Comparison of ENCODE assay signal across 8 cellular contexts in the genomic region with DNA sequence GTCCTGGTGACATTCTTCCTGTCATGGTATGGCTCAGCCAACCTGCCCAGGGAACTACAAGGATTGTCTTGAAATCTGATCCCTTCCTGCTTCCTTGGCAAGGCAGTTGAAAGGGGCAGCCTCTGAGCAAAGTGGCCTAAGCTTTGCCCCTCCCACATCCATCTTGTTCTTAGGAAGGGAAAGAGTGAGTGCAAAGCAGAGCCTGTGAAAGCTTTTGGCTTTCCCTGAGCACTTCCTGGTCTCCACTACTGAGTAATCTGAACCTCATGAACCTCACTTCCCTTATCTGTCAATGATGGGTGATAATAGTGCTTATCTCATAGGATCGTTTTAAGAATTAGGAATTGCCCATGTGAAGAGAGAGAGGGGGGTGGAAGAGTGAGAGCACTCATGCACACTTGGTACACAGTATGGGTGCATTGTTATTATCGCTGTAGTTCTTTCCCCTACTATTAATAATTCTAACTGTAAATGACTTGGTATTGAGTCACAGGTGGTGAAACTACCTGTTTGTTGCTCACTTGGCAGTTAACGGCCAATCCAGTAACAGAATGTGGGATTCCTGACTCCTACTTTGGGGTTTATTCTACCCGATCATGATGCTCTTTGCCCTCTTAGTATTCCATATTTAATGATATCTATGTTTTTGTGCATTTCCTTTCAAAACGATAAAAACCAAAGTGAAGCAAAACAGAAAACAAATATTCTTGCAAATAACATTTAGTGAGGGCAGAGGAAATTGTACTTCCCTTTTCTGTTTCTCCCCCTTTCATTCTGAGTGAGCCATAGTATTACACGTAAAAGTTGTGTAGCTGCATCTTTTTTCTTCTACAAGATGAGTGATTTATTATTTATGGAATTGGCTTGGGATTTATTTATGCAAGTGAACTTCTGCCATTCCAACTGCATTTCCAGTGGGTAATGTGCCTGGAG.
DNase-seq lines count a peak whose midpoint lies in the region; ATAC-seq, FAIRE-seq and TF ChIP-seq lines count a peak whose summit lies in the region.

No MANE protein-coding gene starts in this region.

- no TSS peak for BruUV-seq in K562 (replicated peaks; lab: Mats Ljungman, UMichigan)

- TF ChIP-seq CTCF in K562 (IDR thresholded peaks at IDR 0.05 in 2 of 3, conservative IDR thresholded peaks at IDR 0.05 in 1 of 3; ENCODE audit: insufficient read depth in 2 of 3, low read depth in 1 of 3, low read length in 3 of 3): no peak

- no peak for TF ChIP-seq RAD21 in K562 (CRISPR knock-in tag; conservative IDR thresholded peaks at IDR 0.05 in 1 of 2, IDR thresholded peaks at IDR 0.05 in 1 of 2)

- H3K27ac ChIP-seq in K562 (ENCODE audit: extremely low read depth, low read depth, low read length): no peak overlapping the region

- no peaks in the 10 kb centered on the region for H3K4me1 ChIP-seq in K562 (replicated peaks in 1 of 2; ENCODE audit: control insufficient read depth in 2 of 2, insufficient read depth in 2 of 2, low read length in 2 of 2)

- ATAC-seq in GM21526 (IDR thresholded peaks at IDR 0.05; ENCODE audit: low FRiP score, unreplicated experiment): peak; percentile 83
- peak; percentile 35 for ATAC-seq in HG03575 (IDR thresholded peaks at IDR 0.05; ENCODE audit: extremely low read depth, insufficient number of reproducible peaks, low FRiP score, unreplicated experiment)
- no peak for ATAC-seq in K562

- H2AFZ ChIP-seq in K562 (ENCODE audit: low read depth, low read length): peak overlapping the region; percentile 44; the same call in 1 of the 2 replicates

- no peaks in the 10 kb centered on the region for H3K9me3 ChIP-seq in K562 (replicated peaks; ENCODE audit: control insufficient read depth, insufficient read depth, low read depth, low read length)

- intact Hi-C loops in K562 (cut with micrococcal nuclease): no loop called here

- H3K9me1 ChIP-seq in K562 (ENCODE audit: control insufficient read depth, insufficient read depth, low read length): no peaks in the 10 kb centered on the region

- POLR2A ChIA-PET in K562 (lab: Yijun Ruan, JAX): interaction anchor here (0.7 kb wide), 1 partner anchor 26 kb away, joined by 3 read pairs; no protein-coding TSS in a partner anchor

- no peak overlapping the region for H3K4me2 ChIP-seq in K562 (ENCODE audit: insufficient read depth, low read length)

- CTCF ChIA-PET in K562 (lab: Yijun Ruan, JAX; ENCODE audit: low intra/inter-chr PET ratio): no interaction called here

- TF ChIP-seq EP300 in K562 (IDR thresholded peaks at IDR 0.05; ENCODE audit: low read length): no peak

- FAIRE-seq in GM12892 (lab: Jason Lieb, UNC) (peak; percentile 5), K562 (lab: Jason Lieb, UNC) (no peak), frontal cortex (lab: Jason Lieb, UNC) (no peak)

- no peaks in the 10 kb centered on the region for H4K20me1 ChIP-seq in K562 (replicated peaks; ENCODE audit: control insufficient read depth, insufficient read depth, low read length)

- 27% methylated on average over 6 of the region's 6 CpGs for WGBS in K562 (ENCODE audit: insufficient coverage, low coverage, missing lambda C conversion rate)

- DNase-seq in GM12892 (ENCODE audit: insufficient read length) (no peak), K562 (ENCODE audit: extremely low read depth in 1 of 4, low spot score in 3 of 4) (no peak), NCI-H2029 (lab: John Stamatoyannopoulos, UW) (no peak), activated gamma-delta T cell treated with Interleukin-2 at 50 U/mL for 16 hours (no peak), frontal cortex (ENCODE audit: low spot score in 2 of 2) (no peak)
- no peak for DNase-seq in activated CD8-positive, alpha-beta memory T cell treated with anti-CD3 and anti-CD28 coated beads, Interleukin-2, amount 50 U/mL, for 48 hours

- H3K9ac ChIP-seq in K562 (ENCODE audit: insufficient read depth in 1 of 2, low read depth in 2 of 2, low read length in 2 of 2): no peak overlapping the region

- no peak overlapping the region for H3K4me3 ChIP-seq in K562

- in situ Hi-C loops in K562 (cut with MboI): no loop called here

- no peaks in the 10 kb centered on the region for H3K79me2 ChIP-seq in K562 (ENCODE audit: control insufficient read depth, insufficient read depth, low read length)

- H3K27me3 ChIP-seq in K562 (ENCODE audit: control insufficient read depth in 2 of 2, insufficient read depth in 2 of 2, low read length in 2 of 2): no peaks in the 10 kb centered on the region

- TF ChIP-seq POLR2A in GM12892 (IDR thresholded peaks at IDR 0.05; ENCODE audit: low read depth, low read length) (no peak), K562 (conservative IDR thresholded peaks at IDR 0.05) (no peak)

- no peaks in the 10 kb centered on the region for H3K36me3 ChIP-seq in K562 (ENCODE audit: control insufficient read depth, insufficient read depth, low read length)

TF ChIP-seq in K562, 482 proteins besides CTCF, POLR2A, EP300 and RAD21:
- TF ChIP-seq KAT7 (CRISPR knock-in tag; IDR thresholded peaks at IDR 0.05; ENCODE audit: borderline replicate concordance) (no peak), MBD1 (CRISPR knock-in tag; IDR thresholded peaks at IDR 0.05) (no peak), MED1 (CRISPR knock-in tag; IDR thresholded peaks at IDR 0.05; ENCODE audit: borderline replicate concordance) (no peak), HDAC8 (tag; IDR thresholded peaks at IDR 0.05) (no peak), ESRRB (CRISPR knock-in tag; IDR thresholded peaks at IDR 0.05; ENCODE audit: borderline replicate concordance) (no peak), PRMT5 (CRISPR knock-in tag; IDR thresholded peaks at IDR 0.05) (no peak), HNRNPL (IDR thresholded peaks at IDR 0.05; ENCODE audit: low read depth, low read length) (no peak), ZZZ3 (IDR thresholded peaks at IDR 0.05) (no peak), CHD2 (IDR thresholded peaks at IDR 0.05; ENCODE audit: low read depth, low read length) (no peak), ZNF239 (CRISPR knock-in tag; IDR thresholded peaks at IDR 0.05) (no peak), ZNF232 (CRISPR knock-in tag; IDR thresholded peaks at IDR 0.05) (no peak), ZNF445 (CRISPR knock-in tag; IDR thresholded peaks at IDR 0.05; ENCODE audit: low read depth) (no peak), MCM2 (IDR thresholded peaks at IDR 0.05; ENCODE audit: low read depth) (no peak), ZNF79 (CRISPR knock-in tag; IDR thresholded peaks at IDR 0.05; ENCODE audit: low read depth) (no peak)
- TF ChIP-seq, protein P1, sequence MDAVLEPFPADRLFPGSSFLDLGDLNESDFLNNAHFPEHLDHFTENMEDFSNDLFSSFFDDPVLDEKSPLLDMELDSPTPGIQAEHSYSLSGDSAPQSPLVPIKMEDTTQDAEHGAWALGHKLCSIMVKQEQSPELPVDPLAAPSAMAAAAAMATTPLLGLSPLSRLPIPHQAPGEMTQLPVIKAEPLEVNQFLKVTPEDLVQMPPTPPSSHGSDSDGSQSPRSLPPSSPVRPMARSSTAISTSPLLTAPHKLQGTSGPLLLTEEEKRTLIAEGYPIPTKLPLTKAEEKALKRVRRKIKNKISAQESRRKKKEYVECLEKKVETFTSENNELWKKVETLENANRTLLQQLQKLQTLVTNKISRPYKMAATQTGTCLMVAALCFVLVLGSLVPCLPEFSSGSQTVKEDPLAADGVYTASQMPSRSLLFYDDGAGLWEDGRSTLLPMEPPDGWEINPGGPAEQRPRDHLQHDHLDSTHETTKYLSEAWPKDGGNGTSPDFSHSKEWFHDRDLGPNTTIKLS (IDR thresholded peaks at IDR 0.05; ENCODE audit: borderline replicate concordance, low read depth): no peak
